In genomic region chr10:119872610-119872859, GRCh38 we compare ENCODE assay signal across 8 cellular contexts. TPM values are rescaled to one million over a fixed set of nuclear protein-coding genes. Genes with fewer than 3 reads are reported as not detected.
DNase-seq lines count a peak whose midpoint lies in the region; ATAC-seq and TF ChIP-seq lines count a peak whose summit lies in the region.

TSS of gene MCMBP (minus strand) at chr10:119872843. CDS start at chr10:119872584, 259 bp downstream.

- H3K9me3 Mint-ChIP-seq in dendritic cell treated with granulocyte-macrophage colony-stimulating factor and Interleukin-4, amounts not matched to agents 40 ng/mL and 50 ng/mL, for 4 days = no peaks in the 10 kb centered on the region
- no peaks in the 10 kb centered on the region for H3K9me3 Mint-ChIP-seq in mesothelial cell of epicardium

- TF ChIP-seq CTCF in mesothelial cell of epicardium (IDR thresholded peaks at IDR 0.05; ENCODE audit: unreplicated experiment) = no peak

- no peaks in the 10 kb centered on the region for H3K9me2 ChIP-seq in Karpas-422 (replicated peaks; ENCODE audit: insufficient read depth, low read length)

- H3K4me1 Mint-ChIP-seq in dendritic cell treated with granulocyte-macrophage colony-stimulating factor and Interleukin-4, amounts not matched to agents 40 ng/mL and 50 ng/mL, for 4 days (ENCODE audit: low read depth) = peaks cover 31% of the 10 kb centered on the region
- peaks cover 32% of the 10 kb centered on the region for H3K4me1 Mint-ChIP-seq in mesothelial cell of epicardium

- H3K27ac Mint-ChIP-seq in dendritic cell treated with granulocyte-macrophage colony-stimulating factor and Interleukin-4, amounts not matched to agents 40 ng/mL and 50 ng/mL, for 4 days = peak within 1 kb of the TSS; percentile 94
- H3K27ac Mint-ChIP-seq in mesothelial cell of epicardium = peak within 1 kb of the TSS; percentile 97

- H3K4me1 ChIP-seq in Karpas-422 (ENCODE audit: low read length) (peaks cover 35% of the 10 kb centered on the region), aorta (ENCODE audit: control insufficient read depth in 1 of 2, insufficient read depth in 2 of 2, low read length in 2 of 2) (peaks cover under 1 to 4% of the 10 kb centered on the region in 2 donors)

- DNase-seq in T-helper 2 cell (no peak), Karpas-422 (no peak), mesothelial cell of epicardium (ENCODE audit: low spot score in 2 of 2, unreplicated experiment in 2 of 2) (no peak), aorta (no peak), C1 segment of cervical spinal cord (lab: John Stamatoyannopoulos, UW) (no peak)

- H3K9ac ChIP-seq in Karpas-422 (ENCODE audit: low read length) = peak within 1 kb of the TSS; percentile 90

- intact Hi-C loops in T-helper 2 cell treated with Interferon-gamma antibody and Interleukin-4, amounts not matched to agents 100 ng/mL and 5 ng/mL, for 36 hours (cut with micrococcal nuclease) = loop anchor here (1.0 to 5.0 kb wide), 6 partner anchors 20 to 1115 kb away; partner anchors contain the start of genes GRK5, INPP5F, PRDX3 and SEC23IP
- intact Hi-C loops in dendritic cell treated with granulocyte-macrophage colony-stimulating factor and Interleukin-4, amounts not matched to agents 40 ng/mL and 50 ng/mL, for 4 days (cut with micrococcal nuclease) = no loop called here
- intact Hi-C loops in aorta (cut with DNase I) = loop anchor here in 1 of 2 donors (5.0 kb wide), 1 partner anchor 190 kb away; no protein-coding TSS in a partner anchor

- peak within 1 kb of the TSS; percentile 86 for H3K27ac ChIP-seq in Karpas-422 (ENCODE audit: low read length)
- H3K27ac ChIP-seq in aorta (ENCODE audit: low read depth in 1 of 2, low read length in 2 of 2) = peak within 1 kb of the TSS; percentile 61 to 83

- peaks cover 47% of the 10 kb centered on the region for H3K79me2 ChIP-seq in Karpas-422 (ENCODE audit: low read length)

- H3K36me3 Mint-ChIP-seq in dendritic cell treated with granulocyte-macrophage colony-stimulating factor and Interleukin-4, amounts not matched to agents 40 ng/mL and 50 ng/mL, for 4 days (ENCODE audit: low read depth) = peaks cover 19% of the 10 kb centered on the region
- H3K36me3 Mint-ChIP-seq in mesothelial cell of epicardium = no peaks in the 10 kb centered on the region

- no peaks in the 10 kb centered on the region for H3K27me3 ChIP-seq in Karpas-422 (ENCODE audit: low read length)
- peaks cover 0 to 1% of the 10 kb centered on the region in 2 donors for H3K27me3 ChIP-seq in aorta (ENCODE audit: control insufficient read depth in 1 of 2, insufficient read depth in 2 of 2, low read length in 1 of 2)

- H3K27me3 Mint-ChIP-seq in dendritic cell treated with granulocyte-macrophage colony-stimulating factor and Interleukin-4, amounts not matched to agents 40 ng/mL and 50 ng/mL, for 4 days = no peaks in the 10 kb centered on the region
- no peaks in the 10 kb centered on the region for H3K27me3 Mint-ChIP-seq in mesothelial cell of epicardium (ENCODE audit: low read depth)

- 0% methylated on average over 21 to 42 of the region's 42 CpGs for WGBS in aorta, 2 donors

- peak within 1 kb of the TSS; percentile 87 for H3K4me2 ChIP-seq in Karpas-422 (ENCODE audit: low read depth, low read length, poor library complexity, severe bottlenecking)

- ATAC-seq in aorta (ENCODE audit: low FRiP score) (no peak), HG02981 (IDR thresholded peaks at IDR 0.05; ENCODE audit: unreplicated experiment) (no peak)

- H4K20me1 ChIP-seq in Karpas-422 (ENCODE audit: insufficient read depth, low read depth, low read length) = peaks cover 6% of the 10 kb centered on the region; the same call in 1 of the 2 replicates

- H3K36me3 ChIP-seq in Karpas-422 (ENCODE audit: insufficient read depth, low read length) (peaks cover 3% of the 10 kb centered on the region; the same call in 1 of the 2 replicates), aorta (ENCODE audit: control insufficient read depth in 1 of 2, insufficient read depth in 2 of 2, low read length in 1 of 2) (no peaks in the 10 kb centered on the region)

- no peaks in the 10 kb centered on the region for H3K9me3 ChIP-seq in Karpas-422 (ENCODE audit: low read length)
- no peaks in the 10 kb centered on the region for H3K9me3 ChIP-seq in aorta (ENCODE audit: control insufficient read depth, low read length)

- H2AFZ ChIP-seq in Karpas-422 (ENCODE audit: low read length) = peak within 1 kb of the TSS; percentile 98

- H3K4me3 ChIP-seq in Karpas-422 (ENCODE audit: low read length) (peak within 1 kb of the TSS; percentile 81), aorta (ENCODE audit: low read length in 2 of 2) (peak within 1 kb of the TSS; percentile 95 to 97)

- peak within 1 kb of the TSS; percentile 85 for H3K4me3 Mint-ChIP-seq in dendritic cell treated with granulocyte-macrophage colony-stimulating factor and Interleukin-4, amounts not matched to agents 40 ng/mL and 50 ng/mL, for 4 days
- H3K4me3 Mint-ChIP-seq in mesothelial cell of epicardium = peak within 1 kb of the TSS; percentile 88

RNA-seq across cellular contexts. Expression of gene MCMBP, which starts in this region (rescaled TPM):
- 79.7 and 84.1 TPM in 2 replicates for total RNA-seq in T-helper 2 cell treated with Interferon-gamma antibody and Interleukin-4, amounts not matched to agents 100 ng/mL and 5 ng/mL, for 36 hours
- 25.8 and 38.2 TPM in 2 replicates for total RNA-seq in Karpas-422 (2014; rRNA removed; shearing (Covaris generic); ENCODE audit: low replicate concordance)
- 42.9 to 45.1 TPM (median 44.0 TPM) in 3 replicates for total RNA-seq in mesothelial cell of epicardium
- 10 to 100 TPM; 44.7 to 46.1 TPM for total RNA-seq in aorta
- polyA plus RNA-seq in aorta = 10 to 100 TPM; 17.4 to 21.5 TPM
